21 cellular contexts compared by ENCODE assay signal in genomic region chr6:136253734-136254133, GRCh38. TPM values are rescaled to one million over a fixed set of nuclear protein-coding genes. Genes with fewer than 3 reads are reported as not detected.
"Had no signal": no experiment of that assay in that cellular context is flagged by ENCODE, and none has a peak within 500 bp of the region (broad histone marks: within the 10 kb centered on the region; RNA-seq: fewer than 3 reads in every experiment).

No MANE protein-coding gene starts in this region.

- H3K27me3 Mint-ChIP-seq: activated CD8-positive, alpha-beta T cell treated with anti-CD3 and anti-CD28 coated beads for 36 hours; T-cell had no signal

- H3K4me3 Mint-ChIP-seq: activated CD8-positive, alpha-beta T cell treated with anti-CD3 and anti-CD28 coated beads for 36 hours; T-cell had no signal

- H3K27ac Mint-ChIP-seq: activated CD8-positive, alpha-beta T cell treated with anti-CD3 and anti-CD28 coated beads for 36 hours had no signal

- DNase-seq: activated CD4-positive, alpha-beta T cell treated with anti-CD3 and anti-CD28 coated beads for 4 hours; activated CD8-positive, alpha-beta memory T cell treated with anti-CD3 and anti-CD28 coated beads, Interleukin-2, amount 50 U/mL, for 48 hours; activated CD8-positive, alpha-beta T cell treated with anti-CD3 and anti-CD28 coated beads for 36 hours; activated effector memory CD4-positive, alpha-beta T cell treated with anti-CD3 and anti-CD28 coated beads, Interleukin-2, amount 50 U/mL, for 16 hours; activated naive CD4-positive, alpha-beta T cell treated with Interleukin-2 at 50 U/mL for 16 hours; activated T-cell treated with anti-CD3 and anti-CD28 coated beads, Interleukin-2, amount 50 U/mL, for 1 hour; anterior cingulate cortex; cerebellar nuclear complex; NCI-H1048; NCI-H146; NCI-H187 treated with DMSO at 0.1 percent for 48 hours; NCI-H2081 treated with DMSO at 0.1 percent for 48 hours; NCI-H446; RPMI8226; T-cell had no signal

- ATAC-seq: activated CD4-positive, CD25-positive, alpha-beta regulatory T cell treated with anti-CD3 and anti-CD28 coated beads, Interleukin-2, amount 50 U/mL, for 24 hours; activated CD8-positive, alpha-beta T cell treated with anti-CD3 and anti-CD28 coated beads for 36 hours; activated naive CD4-positive, alpha-beta T cell treated with anti-CD3 and anti-CD28 coated beads, Interleukin-2, amount 50 U/mL, for 72 hours; Panc1; Right ventricle myocardium inferior; T-cell had no signal

- FAIRE-seq: colon had no signal

- H3K9me3 Mint-ChIP-seq: activated CD8-positive, alpha-beta T cell treated with anti-CD3 and anti-CD28 coated beads for 36 hours; activated naive CD4-positive, alpha-beta T cell treated with anti-CD3 and anti-CD28 coated beads, Interleukin-2, amount 50 U/mL, for 72 hours; T-cell had no signal

RNA-seq across cellular contexts. Expression of gene MTFR2, which starts 3.6 kb away (rescaled TPM):
- total RNA-seq: cardiac septum had no signal
